ENCODE assay signal across 34 cellular contexts in the genomic region with DNA sequence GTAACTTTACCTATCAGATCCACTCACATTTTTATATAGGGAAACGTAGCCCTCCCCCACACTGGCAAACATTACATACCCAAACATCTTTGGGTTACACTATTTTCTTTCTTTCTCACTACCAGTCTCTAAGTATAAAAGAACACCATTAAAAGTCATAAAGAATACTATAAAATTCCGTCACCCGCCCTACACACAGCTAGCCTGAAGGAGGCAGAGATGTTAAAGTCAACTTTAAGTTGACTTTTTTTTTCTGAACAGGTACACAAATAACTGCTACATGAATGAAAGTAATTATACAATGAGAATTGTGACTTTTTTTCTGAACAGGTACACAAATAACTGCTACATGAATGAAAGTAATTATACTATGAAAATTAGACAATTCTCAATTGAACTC.
"Had no signal": no experiment of that assay in that cellular context is flagged by ENCODE, and none has a peak within 500 bp of the region (broad histone marks: within the 10 kb centered on the region; RNA-seq: fewer than 3 reads in every experiment).

No MANE protein-coding gene starts in this region.

- H3K27ac ChIP-seq: body of pancreas, breast epithelium, SJSA1 had no signal

- H3K4me3 ChIP-seq: body of pancreas, breast epithelium, SJSA1 had no signal

- ATAC-seq: activated CD4-positive, alpha-beta T cell treated with anti-CD3 and anti-CD28 coated beads for 36 hours; activated CD4-positive, CD25-positive, alpha-beta regulatory T cell treated with anti-CD3 and anti-CD28 coated beads, Interleukin-2, amount 50 U/mL, for 24 hours; activated CD8-positive, alpha-beta T cell treated with anti-CD3 and anti-CD28 coated beads, Interleukin-2, amount 10 ng/mL, durations not matched to agents 7 days and 5 days; body of pancreas; Panc1 had no signal

- H3K9ac ChIP-seq: SK-N-SH had no signal

- H3K9me3 Mint-ChIP-seq: activated CD4-positive, alpha-beta T cell treated with anti-CD3 and anti-CD28 coated beads, Interleukin-2, amount 10 ng/mL, durations not matched to agents 7 days and 5 days; WTC11 had no signal

- H3K4me3 Mint-ChIP-seq: activated CD4-positive, alpha-beta T cell treated with anti-CD3 and anti-CD28 coated beads for 36 hours; activated CD4-positive, alpha-beta T cell treated with anti-CD3 and anti-CD28 coated beads, Interleukin-2, amount 10 ng/mL, durations not matched to agents 7 days and 5 days; activated CD8-positive, alpha-beta T cell treated with anti-CD3 and anti-CD28 coated beads, Interleukin-2, amount 10 ng/mL, durations not matched to agents 7 days and 5 days; activated naive CD4-positive, alpha-beta T cell treated with anti-CD3 and anti-CD28 coated beads, Interleukin-2, amount 50 U/mL, for 24 hours; activated naive CD8-positive, alpha-beta T cell treated with anti-CD3 and anti-CD28 coated beads, Interleukin-2, amount 10 ng/mL, durations not matched to agents 7 days and 5 days; activated T-cell treated with anti-CD3 and anti-CD28 coated beads, Interleukin-2, amount 50 U/mL, for 24 hours; T-helper 1 cell treated with Interleukin-12 subunit alpha and Interleukin-12 subunit beta and Interleukin-4 antibody, amounts not matched to agents 30 μg/mL and 1 μg/mL, for 36 hours; T-helper 2 cell treated with Interferon-gamma antibody and Interleukin-4, amounts not matched to agents 5 μg/mL and 100 μg/mL, for 36 hours; WTC11 had no signal

- FAIRE-seq: astrocyte, TTC549 had no signal

- H3K36me3 Mint-ChIP-seq: activated naive CD4-positive, alpha-beta T cell treated with anti-CD3 and anti-CD28 coated beads, Interleukin-2, amount 50 U/mL, for 24 hours; activated naive CD8-positive, alpha-beta T cell treated with anti-CD3 and anti-CD28 coated beads, Interleukin-2, amount 10 ng/mL, durations not matched to agents 7 days and 5 days; WTC11 had no signal

- H3K27me3 ChIP-seq: body of pancreas, breast epithelium, SJSA1 had no signal

- H3K9me2 ChIP-seq: SK-N-SH had no signal

- H3K4me1 ChIP-seq: body of pancreas, breast epithelium, SJSA1 had no signal

- H3K4me1 Mint-ChIP-seq: activated CD4-positive, alpha-beta T cell treated with anti-CD3 and anti-CD28 coated beads for 36 hours; activated CD4-positive, alpha-beta T cell treated with anti-CD3 and anti-CD28 coated beads, Interleukin-2, amount 10 ng/mL, durations not matched to agents 7 days and 5 days; activated naive CD4-positive, alpha-beta T cell treated with anti-CD3 and anti-CD28 coated beads, Interleukin-2, amount 50 U/mL, for 24 hours; activated naive CD8-positive, alpha-beta T cell treated with anti-CD3 and anti-CD28 coated beads, Interleukin-2, amount 10 ng/mL, durations not matched to agents 7 days and 5 days had no signal

- H3K27ac Mint-ChIP-seq: activated CD4-positive, alpha-beta T cell treated with anti-CD3 and anti-CD28 coated beads for 36 hours; activated CD4-positive, alpha-beta T cell treated with anti-CD3 and anti-CD28 coated beads, Interleukin-2, amount 10 ng/mL, durations not matched to agents 7 days and 5 days; activated CD8-positive, alpha-beta T cell treated with anti-CD3 and anti-CD28 coated beads, Interleukin-2, amount 10 ng/mL, durations not matched to agents 7 days and 5 days; activated naive CD4-positive, alpha-beta T cell treated with anti-CD3 and anti-CD28 coated beads, Interleukin-2, amount 50 U/mL, for 24 hours; activated naive CD8-positive, alpha-beta T cell treated with anti-CD3 and anti-CD28 coated beads, Interleukin-2, amount 10 ng/mL, durations not matched to agents 7 days and 5 days; activated T-cell treated with anti-CD3 and anti-CD28 coated beads, Interleukin-2, amount 50 U/mL, for 24 hours; activated T-helper 2 cell treated with anti-CD3 and anti-CD28 coated beads, Interferon-gamma antibody, Interleukin-2, Interleukin-4, amounts not matched to agents 10 μg/mL and 5 μg/mL and 100 μg/mL, durations not matched to agents 14 hours and 24 hours and 36 hours; T-helper 1 cell treated with Interleukin-12 subunit alpha and Interleukin-12 subunit beta and Interleukin-4 antibody, amounts not matched to agents 30 μg/mL and 1 μg/mL, for 36 hours; T-helper 2 cell treated with Interferon-gamma antibody and Interleukin-4, amounts not matched to agents 5 μg/mL and 100 μg/mL, for 36 hours; WTC11 had no signal

- H3K9me3 ChIP-seq: body of pancreas, breast epithelium, SJSA1, SK-N-SH had no signal

- DNase-seq: activated CD4-positive, alpha-beta T cell treated with anti-CD3 and anti-CD28 coated beads for 36 hours; activated CD4-positive, alpha-beta T cell treated with anti-CD3 and anti-CD28 coated beads, Interleukin-2, amount 10 ng/mL, durations not matched to agents 7 days and 5 days; activated CD4-positive, alpha-beta T cell treated with anti-CD3 and anti-CD28 coated beads, Interleukin-2, amount 50 U/mL, for 48 hours; activated CD8-positive, alpha-beta T cell treated with anti-CD3 and anti-CD28 coated beads, Interleukin-2, amount 10 ng/mL, durations not matched to agents 7 days and 5 days; activated gamma-delta T cell; activated naive CD4-positive, alpha-beta T cell treated with Interleukin-2 at 50 U/mL for 16 hours; activated naive CD8-positive, alpha-beta T cell treated with anti-CD3 and anti-CD28 coated beads, Interleukin-2, amount 10 ng/mL, durations not matched to agents 7 days and 5 days; activated T-cell treated with anti-CD3 and anti-CD28 coated beads, Interleukin-2, amount 50 U/mL, for 24 hours; amygdala; body of pancreas; Karpas-422; MM.1S; MV-4-11; NCI-H1092; NCI-H1436 treated with DMSO at 0.1 percent for 48 hours; NCI-H1694 treated with DMSO at 0.1 percent for 48 hours; NCI-H2029; NCI-H510A; NCI-H526; NCI-H748 treated with DMSO at 0.1 percent for 48 hours; OCI-M1; SHP77; SK-N-SH had no signal

- H3K36me3 ChIP-seq: breast epithelium, SJSA1 had no signal

- H3K4me2 ChIP-seq: SK-N-SH had no signal

- H3K27me3 Mint-ChIP-seq: activated CD4-positive, alpha-beta T cell treated with anti-CD3 and anti-CD28 coated beads for 36 hours; activated CD4-positive, alpha-beta T cell treated with anti-CD3 and anti-CD28 coated beads, Interleukin-2, amount 10 ng/mL, durations not matched to agents 7 days and 5 days; activated naive CD4-positive, alpha-beta T cell treated with anti-CD3 and anti-CD28 coated beads, Interleukin-2, amount 50 U/mL, for 24 hours; activated naive CD8-positive, alpha-beta T cell treated with anti-CD3 and anti-CD28 coated beads, Interleukin-2, amount 10 ng/mL, durations not matched to agents 7 days and 5 days; activated T-cell treated with anti-CD3 and anti-CD28 coated beads, Interleukin-2, amount 50 U/mL, for 24 hours had no signal
